ENCODE assay signal across 11 cellular contexts in the genomic region with DNA sequence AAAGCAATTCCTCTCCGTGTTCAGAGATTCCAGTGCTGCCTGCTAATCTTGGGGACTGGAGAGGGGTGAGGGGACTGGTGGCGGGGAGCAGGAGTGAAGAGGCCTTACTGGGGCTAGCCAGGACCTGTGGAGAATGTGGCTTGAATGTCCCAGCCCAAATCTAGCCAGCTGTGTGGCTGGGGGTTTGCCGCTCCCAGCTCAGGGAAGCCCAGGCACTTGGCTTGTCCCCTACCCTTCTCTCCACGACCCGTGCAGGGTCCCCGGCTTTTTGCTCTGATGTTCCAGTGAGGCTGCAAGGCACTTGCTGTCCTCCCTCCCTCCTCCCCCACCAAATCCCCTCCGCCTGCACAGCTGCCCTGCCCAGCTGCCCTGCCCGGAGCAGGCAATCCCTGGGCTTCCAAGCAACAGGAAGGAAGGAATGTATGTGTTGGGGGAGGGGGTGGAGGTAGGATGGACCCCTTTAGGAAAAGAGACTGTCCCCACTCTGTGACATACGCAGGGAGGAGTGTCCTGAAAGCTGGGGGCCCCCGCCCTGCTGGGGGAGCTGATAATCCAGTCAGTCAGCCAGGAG. TPM values are rescaled to one million over a fixed set of nuclear protein-coding genes. Genes with fewer than 3 reads are reported as not detected.
DNase-seq lines count a peak whose midpoint lies in the region; TF ChIP-seq lines count a peak whose summit lies in the region.
"Had no signal": no experiment of that assay in that cellular context is flagged by ENCODE, and none has a peak within 500 bp of the region (broad histone marks: within the 10 kb centered on the region; RNA-seq: fewer than 3 reads in every experiment).

No MANE protein-coding gene starts in this region.

- H3K36me3 ChIP-seq in SJCRH30 (peaks cover 20% of the 10 kb centered on the region), hepatocyte (replicated peaks; ENCODE audit: insufficient read depth, low read depth) (no peaks in the 10 kb centered on the region), neuronal stem cell (replicated peaks in 1 of 2; ENCODE audit: control insufficient read depth in 2 of 2, insufficient read depth in 2 of 2, low read length in 2 of 2) (peaks cover 0 to 7% of the 10 kb centered on the region in 2 donors)

- H3K4me3 ChIP-seq in GM12865 (ENCODE audit: low read depth, low read length) (peak overlapping the region; percentile 85), SJCRH30 (peak overlapping the region; percentile 78), hepatocyte (no peak overlapping the region), neuronal stem cell (ENCODE audit: low read length in 2 of 2) (peak overlapping the region; percentile 17 to 90)

- H3K79me2 ChIP-seq in hepatocyte = no peaks in the 10 kb centered on the region

- H2BK12ac ChIP-seq in neuronal stem cell (ENCODE audit: low read length) = peak overlapping the region; percentile 48

- peaks cover 2% of the 10 kb centered on the region for H3K79me1 ChIP-seq in neuronal stem cell (ENCODE audit: low read depth, low read length)

- peak overlapping the region; percentile 70 for H4K8ac ChIP-seq in neuronal stem cell (ENCODE audit: low read depth, low read length)

- H3K14ac ChIP-seq in neuronal stem cell (ENCODE audit: low read length) = peak overlapping the region; percentile 12

- no peaks in the 10 kb centered on the region; the same call in 1 of the 2 replicates for H3K9me3 ChIP-seq in SJCRH30 (replicated peaks)
- H3K9me3 ChIP-seq in hepatocyte (ENCODE audit: low read depth) = no peaks in the 10 kb centered on the region
- H3K9me3 ChIP-seq in neuronal stem cell (replicated peaks in 1 of 2; ENCODE audit: control insufficient read depth in 2 of 2, insufficient read depth in 1 of 2, low read depth in 1 of 2, low read length in 2 of 2) = peaks cover 2 to 7% of the 10 kb centered on the region in 2 donors

- peak overlapping the region; percentile 11 for H2BK15ac ChIP-seq in neuronal stem cell (ENCODE audit: low read length)

- H4K91ac ChIP-seq in neuronal stem cell (ENCODE audit: low read depth, low read length, poor library complexity) = peak overlapping the region; percentile 60

- no peaks in the 10 kb centered on the region for H3K9me2 ChIP-seq in hepatocyte (replicated peaks; ENCODE audit: insufficient read depth)

- H4K20me1 ChIP-seq in hepatocyte (ENCODE audit: insufficient read depth, poor library complexity, severe bottlenecking) = no peaks in the 10 kb centered on the region

- 36% methylated on average over 5 of the region's 10 CpGs for WGBS in hepatocyte (ENCODE audit: low lambda C conversion rate, missing lambda C conversion rate)
- WGBS in neuronal stem cell (ENCODE audit: extremely low coverage in 2 of 2, insufficient read length in 2 of 2, insufficient replicate concordance in 1 of 2), 2 donors = no CpG with 5 or more reads among the region's 10 CpGs

- H3K27me3 ChIP-seq in SJCRH30 = no peaks in the 10 kb centered on the region
- H3K27me3 ChIP-seq in hepatocyte = peaks cover 16% of the 10 kb centered on the region
- H3K27me3 ChIP-seq in neuronal stem cell (ENCODE audit: control insufficient read depth in 3 of 3, insufficient read depth in 3 of 3, low read depth in 1 of 3, low read length in 3 of 3) = no peaks in the 10 kb centered on the region

- H2BK5ac ChIP-seq in neuronal stem cell (ENCODE audit: low read length) = peak overlapping the region; percentile 89

- H3K4me2 ChIP-seq in hepatocyte (peak overlapping the region; percentile 99), neuronal stem cell (ENCODE audit: insufficient read depth, low read length, poor library complexity, severe bottlenecking) (peak overlapping the region; percentile 85)

- intact Hi-C loops in head of caudate nucleus (cut with DNase I) = no loop called here

- no peak overlapping the region for H3K23ac ChIP-seq in neuronal stem cell (ENCODE audit: low read depth, low read length, poor library complexity)

- peak overlapping the region; percentile 97 for H3K27ac ChIP-seq in SJCRH30
- no peak overlapping the region for H3K27ac ChIP-seq in hepatocyte
- H3K27ac ChIP-seq in neuronal stem cell (replicated peaks; ENCODE audit: low read length) = peak overlapping the region; percentile 94

- TF ChIP-seq CTCF in GM12865 (IDR thresholded peaks at IDR 0.05; ENCODE audit: insufficient read depth, low read depth, low read length, missing control alignments) = no peak
- TF ChIP-seq CTCF in hepatocyte (IDR thresholded peaks at IDR 0.05; ENCODE audit: poor library complexity) = no peak

- H2BK120ac ChIP-seq in neuronal stem cell (ENCODE audit: low read depth, low read length) = peak overlapping the region; percentile 76

- no peak for DNase-seq in GM12865 (ENCODE audit: low read depth)
- DNase-seq in SJCRH30 = peak in 1 of 2 experiments; percentile 88
- no peak for DNase-seq in hepatocyte (ENCODE audit: low spot score)
- DNase-seq in neuronal stem cell (ENCODE audit: low spot score) = peak; percentile 74
- DNase-seq in head of caudate nucleus = no peak
- DNase-seq in NCI-H510A treated with DMSO at 0.1 percent for 48 hours (lab: John Stamatoyannopoulos, UW) = no peak
- DNase-seq in AML-193 (lab: John Stamatoyannopoulos, UW) = no peak
- DNase-seq in occipital lobe (lab: John Stamatoyannopoulos, UW) = no peak
- DNase-seq: foreskin melanocyte, NCI-H2029 treated with DMSO at 0.1 percent for 48 hours, SHP77 had no signal

- peak overlapping the region; percentile 86 for H3K18ac ChIP-seq in neuronal stem cell (ENCODE audit: low read length)

- H2AK5ac ChIP-seq in neuronal stem cell (ENCODE audit: low read depth, low read length) = peak overlapping the region; percentile 13

- H2AFZ ChIP-seq in hepatocyte (no peak overlapping the region), neuronal stem cell (ENCODE audit: low read length) (peak overlapping the region; percentile 73)

- H3K9ac ChIP-seq in neuronal stem cell (ENCODE audit: low read depth, low read length, poor library complexity) = peak overlapping the region; percentile 75

- peak overlapping the region; percentile 5 for H3K4ac ChIP-seq in neuronal stem cell (ENCODE audit: low read length)

- H3K4me1 ChIP-seq in SJCRH30 = peaks cover 45% of the 10 kb centered on the region
- H3K4me1 ChIP-seq in hepatocyte (ENCODE audit: insufficient read depth) = peaks cover 29% of the 10 kb centered on the region
- H3K4me1 ChIP-seq in neuronal stem cell (ENCODE audit: control insufficient read depth in 2 of 2, insufficient read depth in 1 of 2, low read depth in 1 of 2, low read length in 2 of 2) = peaks cover 24 to 36% of the 10 kb centered on the region in 2 donors

RNA-seq across cellular contexts. Expression of a gene that starts 2.6 kb away (rescaled TPM):
- total RNA-seq in SJCRH30 (2014; rRNA removed; shearing (Covaris generic)) = 43.8 and 45.8 TPM in 2 replicates
- total RNA-seq in hepatocyte = 1.4 and 2.3 TPM in 2 replicates
- 1.3 and 1.6 TPM in 2 replicates for polyA plus RNA-seq in hepatocyte
- 2.4 TPM for polyA plus RNA-seq in neuronal stem cell (2013, experiment 1 of 2)
- polyA plus RNA-seq in neuronal stem cell (2013, experiment 2 of 2) = 2.5 TPM
- total RNA-seq in occipital lobe = 8.0 TPM

RNA-seq across cellular contexts. Expression of a gene that starts 14.9 kb away (rescaled TPM):
- total RNA-seq in SJCRH30 (2014; rRNA removed; shearing (Covaris generic)) = 24.6 and 24.7 TPM in 2 replicates
- total RNA-seq in hepatocyte (24.6 and 27.2 TPM in 2 replicates), occipital lobe (19.3 TPM)
- polyA plus RNA-seq in hepatocyte = 33.2 and 42.2 TPM in 2 replicates
- polyA plus RNA-seq in neuronal stem cell (2013, experiment 1 of 2) = 19.2 TPM
- polyA plus RNA-seq in neuronal stem cell (2013, experiment 2 of 2) = 19.2 TPM

RNA-seq across cellular contexts. Expression of a gene that starts 37.8 kb away (rescaled TPM):
- 277 and 303 TPM in 2 replicates for total RNA-seq in SJCRH30 (2014; rRNA removed; shearing (Covaris generic))
- total RNA-seq in hepatocyte (178 and 188 TPM in 2 replicates), occipital lobe (62.2 TPM)
- polyA plus RNA-seq in hepatocyte = 148 and 149 TPM in 2 replicates
- 177 TPM for polyA plus RNA-seq in neuronal stem cell (2013, experiment 1 of 2)
- polyA plus RNA-seq in neuronal stem cell (2013, experiment 2 of 2) = 166 TPM
